8 cellular contexts compared by ENCODE assay signal in the genomic region with DNA sequence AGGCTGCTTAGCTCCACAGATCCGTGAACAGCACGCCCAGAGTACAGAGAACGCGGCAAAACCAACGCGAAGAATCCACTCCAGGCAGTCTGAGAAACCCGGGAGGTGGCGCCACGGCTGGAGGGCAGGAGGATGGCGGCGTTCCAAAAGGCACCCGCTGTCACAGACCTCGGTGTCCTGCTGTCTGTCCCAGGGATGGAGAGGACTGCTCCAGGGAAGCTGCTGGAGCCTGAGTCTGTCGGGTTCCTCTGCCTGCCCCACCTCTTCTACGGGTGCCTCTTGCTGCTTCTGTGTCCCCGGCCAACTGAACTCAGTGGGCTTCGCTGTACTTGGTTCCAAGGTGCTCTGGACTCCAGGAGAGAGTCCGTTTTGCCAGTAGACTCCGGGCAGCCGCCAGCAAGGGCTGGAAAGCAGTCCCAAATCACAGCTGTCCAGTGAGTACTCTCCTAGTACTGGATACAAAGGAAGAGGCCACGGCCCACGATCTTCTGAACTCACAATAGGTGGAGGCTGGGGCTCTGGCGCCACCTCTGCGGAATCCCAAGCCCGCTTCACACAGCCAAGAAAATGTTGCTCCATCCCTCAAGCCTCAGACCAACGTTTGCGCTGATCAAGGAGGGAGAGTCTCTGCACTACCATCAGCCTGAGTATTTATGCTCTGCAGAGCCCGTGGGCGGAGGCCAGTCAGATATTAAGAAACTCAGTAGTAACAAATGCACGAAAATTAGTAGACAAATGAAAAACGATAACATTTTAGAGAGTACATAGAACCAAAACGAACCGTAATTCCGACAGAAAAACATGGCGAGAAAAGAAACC. TPM values are rescaled to one million over a fixed set of nuclear protein-coding genes. Genes with fewer than 3 reads are reported as not detected.
A peak's percentile ranks its signal among the peaks of the same experiment; 100 is the strongest.
DNase-seq lines count a peak whose midpoint lies in the region; ATAC-seq lines count a peak whose summit lies in the region.

No MANE protein-coding gene starts in this region.

- H3K27me3 ChIP-seq in CD8-positive, alpha-beta memory T cell (ENCODE audit: insufficient read depth, low read length, poor library complexity, severe bottlenecking), result no peaks in the 10 kb centered on the region
- peaks cover 94% of the 10 kb centered on the region for H3K27me3 ChIP-seq in H7 (ENCODE audit: control insufficient read depth, insufficient read depth, low read length)

- peak overlapping the region; percentile 91 to 100 (median 99) for H3K4me3 Mint-ChIP-seq in CD8-positive, alpha-beta memory T cell
- peak overlapping the region; percentile 88 for H3K4me3 Mint-ChIP-seq in dendritic cell treated with granulocyte-macrophage colony-stimulating factor and Interleukin-4, amounts not matched to agents 40 ng/mL and 50 ng/mL, for 4 days
- peak overlapping the region; percentile 93 for H3K4me3 Mint-ChIP-seq in stimulated activated memory B cell treated with anti-CD40 and anti-IgM and Interleukin-4, amounts not matched to agents 10 μg/mL and 1 μg/mL and 100 μg/mL, for 72 hours

- H3K27ac ChIP-seq in CD8-positive, alpha-beta memory T cell (ENCODE audit: low read depth, low read length), result peak overlapping the region; percentile 88

- H3K4me1 Mint-ChIP-seq in CD8-positive, alpha-beta memory T cell, result peaks cover 46 to 62% (median 51%) of the 10 kb centered on the region in 3 donors
- H3K4me1 Mint-ChIP-seq in dendritic cell treated with granulocyte-macrophage colony-stimulating factor and Interleukin-4, amounts not matched to agents 40 ng/mL and 50 ng/mL, for 4 days (ENCODE audit: low read depth), result peaks cover 42% of the 10 kb centered on the region
- peaks cover 56% of the 10 kb centered on the region for H3K4me1 Mint-ChIP-seq in stimulated activated memory B cell treated with anti-CD40 and anti-IgM and Interleukin-4, amounts not matched to agents 10 μg/mL and 1 μg/mL and 100 μg/mL, for 72 hours

- CTCF ChIA-PET in CD8-positive, alpha-beta memory T cell (lab: Charles Lee), result interaction anchor here (1.9 to 11.2 kb wide), 9 partner anchors 11 to 274 kb away, joined by 6 to 265 read pairs (median 86); a partner anchor contains a TSS

- peak overlapping the region; percentile 98 for H3K4me3 ChIP-seq in CD8-positive, alpha-beta memory T cell (ENCODE audit: low read length)
- H3K4me3 ChIP-seq in H7 (ENCODE audit: insufficient read depth, low read depth, low read length), result peak overlapping the region; percentile 41

- DNase-seq in CD8-positive, alpha-beta memory T cell, result peak; percentile 56 to 79 (median 61)
- no peak for DNase-seq in H7
- peak; percentile 79 for DNase-seq in NCI-H2171 treated with DMSO at 0.1 percent for 48 hours (lab: John Stamatoyannopoulos, UW)
- DNase-seq in medulla oblongata (ENCODE audit: extremely low spot score), result peak; percentile 66

- peak overlapping the region; percentile 97 to 100 (median 99) for H3K27ac Mint-ChIP-seq in CD8-positive, alpha-beta memory T cell
- peak overlapping the region; percentile 100 for H3K27ac Mint-ChIP-seq in dendritic cell treated with granulocyte-macrophage colony-stimulating factor and Interleukin-4, amounts not matched to agents 40 ng/mL and 50 ng/mL, for 4 days
- H3K27ac Mint-ChIP-seq in stimulated activated memory B cell treated with anti-CD40 and anti-IgM and Interleukin-4, amounts not matched to agents 10 μg/mL and 1 μg/mL and 100 μg/mL, for 72 hours, result peak overlapping the region; percentile 100

- no peaks in the 10 kb centered on the region for H3K9me3 ChIP-seq in CD8-positive, alpha-beta memory T cell (ENCODE audit: low read length)

- intact Hi-C loops in dendritic cell treated with granulocyte-macrophage colony-stimulating factor and Interleukin-4, amounts not matched to agents 40 ng/mL and 50 ng/mL, for 4 days (cut with micrococcal nuclease), result loop anchor here (1.0 to 2.0 kb wide), 6 partner anchors 20 to 127 kb away; no protein-coding TSS in a partner anchor

- H3K9me3 Mint-ChIP-seq in CD8-positive, alpha-beta memory T cell, result no peaks in the 10 kb centered on the region
- no peaks in the 10 kb centered on the region for H3K9me3 Mint-ChIP-seq in dendritic cell treated with granulocyte-macrophage colony-stimulating factor and Interleukin-4, amounts not matched to agents 40 ng/mL and 50 ng/mL, for 4 days
- H3K9me3 Mint-ChIP-seq in stimulated activated memory B cell treated with anti-CD40 and anti-IgM and Interleukin-4, amounts not matched to agents 10 μg/mL and 1 μg/mL and 100 μg/mL, for 72 hours, result no peaks in the 10 kb centered on the region

- peaks cover 43% of the 10 kb centered on the region for H3K4me1 ChIP-seq in CD8-positive, alpha-beta memory T cell (ENCODE audit: insufficient read depth, low read length)

- peak; percentile 5 to 9 for ATAC-seq in activated CD4-positive, CD25-positive, alpha-beta regulatory T cell treated with anti-CD3 and anti-CD28 coated beads, Interleukin-2, amount 50 U/mL, for 24 hours
- peak; percentile 31 for ATAC-seq in stimulated activated memory B cell treated with anti-CD40 and anti-IgM and Interleukin-4, amounts not matched to agents 10 μg/mL and 1 μg/mL and 100 μg/mL, for 72 hours
- ATAC-seq in HG02571 (IDR thresholded peaks at IDR 0.05; ENCODE audit: unreplicated experiment), result no peak

- H3K27me3 Mint-ChIP-seq in CD8-positive, alpha-beta memory T cell, result peaks cover 0 to 13% of the 10 kb centered on the region in 2 donors
- no peaks in the 10 kb centered on the region for H3K27me3 Mint-ChIP-seq in dendritic cell treated with granulocyte-macrophage colony-stimulating factor and Interleukin-4, amounts not matched to agents 40 ng/mL and 50 ng/mL, for 4 days
- no peaks in the 10 kb centered on the region for H3K27me3 Mint-ChIP-seq in stimulated activated memory B cell treated with anti-CD40 and anti-IgM and Interleukin-4, amounts not matched to agents 10 μg/mL and 1 μg/mL and 100 μg/mL, for 72 hours

- no peaks in the 10 kb centered on the region for H3K36me3 ChIP-seq in CD8-positive, alpha-beta memory T cell (ENCODE audit: insufficient read depth, low read length)
- no peaks in the 10 kb centered on the region for H3K36me3 ChIP-seq in H7 (replicated peaks; ENCODE audit: control insufficient read depth, insufficient read depth, low read length)

- H3K36me3 Mint-ChIP-seq in CD8-positive, alpha-beta memory T cell, result peaks cover 0 to 54% (median 0%) of the 10 kb centered on the region in 3 donors
- peaks cover 13% of the 10 kb centered on the region for H3K36me3 Mint-ChIP-seq in dendritic cell treated with granulocyte-macrophage colony-stimulating factor and Interleukin-4, amounts not matched to agents 40 ng/mL and 50 ng/mL, for 4 days (ENCODE audit: low read depth)
- no peaks in the 10 kb centered on the region for H3K36me3 Mint-ChIP-seq in stimulated activated memory B cell treated with anti-CD40 and anti-IgM and Interleukin-4, amounts not matched to agents 10 μg/mL and 1 μg/mL and 100 μg/mL, for 72 hours

- POLR2A ChIA-PET in CD8-positive, alpha-beta memory T cell (lab: Charles Lee), result interaction anchor here (1.4 to 8.7 kb wide), 8 partner anchors 20 to 131 kb away, joined by 3 to 403 read pairs (median 144); a partner anchor contains a TSS

RNA-seq across cellular contexts. Expression of a gene that starts 0.4 kb away (rescaled TPM):
- total RNA-seq in CD8-positive, alpha-beta memory T cell, result 1 to 10 TPM; 6.0 to 6.8 TPM
- polyA plus RNA-seq in CD8-positive, alpha-beta memory T cell, result 55.9 TPM
- total RNA-seq in H7 (2014; rRNA removed; shearing (Covaris generic)), result 0.63 and 0.83 TPM in 2 replicates
